Comparison of ENCODE assay signal across 1 cellular context in genomic region chr4:73706811-73707210, GRCh38.
TF ChIP-seq lines count a peak whose summit lies in the region.

No MANE protein-coding gene starts in this region.

TF ChIP-seq in HEK293T, 16 proteins besides CTCF, POLR2A, EP300 and RAD21:
- TF ChIP-seq ELF4 (IDR thresholded peaks at IDR 0.05): no peak
